ENCODE assay signal across 11 cellular contexts in genomic region chr3:62667714-62668113, GRCh38.
DNase-seq lines count a peak whose midpoint lies in the region; ATAC-seq and TF ChIP-seq lines count a peak whose summit lies in the region.
"Had no signal": no experiment of that assay in that cellular context is flagged by ENCODE, and none has a peak within 500 bp of the region (broad histone marks: within the 10 kb centered on the region; RNA-seq: fewer than 3 reads in every experiment).

No MANE protein-coding gene starts in this region.

- no peaks in the 10 kb centered on the region for H3K36me3 Mint-ChIP-seq in neural crest cell (ENCODE audit: low read depth)

- H3K27ac Mint-ChIP-seq in neural crest cell (ENCODE audit: unreplicated experiment), result no peak overlapping the region
- H3K27ac Mint-ChIP-seq: activated T-helper 17 cell treated with anti-CD3 and anti-CD28 coated beads, Interleukin-2, amount 50 U/mL, for 72 hours had no signal

- peaks cover 7% of the 10 kb centered on the region for H3K4me1 Mint-ChIP-seq in neural crest cell
- H3K4me1 Mint-ChIP-seq: activated T-helper 17 cell treated with anti-CD3 and anti-CD28 coated beads, Interleukin-2, amount 50 U/mL, for 72 hours had no signal

- in situ Hi-C loops in SK-MEL-5 (cut with HindIII; ENCODE audit: low pct_unique_long_range_greater_than_20kb, low sequenced_read_pairs), result no loop called here

- peak; percentile 40 for TF ChIP-seq CTCF in neural crest cell (conservative IDR thresholded peaks at IDR 0.05)

- peaks cover 31% of the 10 kb centered on the region for H3K27me3 Mint-ChIP-seq in neural crest cell (ENCODE audit: low read depth)
- H3K27me3 Mint-ChIP-seq: activated T-helper 17 cell treated with anti-CD3 and anti-CD28 coated beads, Interleukin-2, amount 50 U/mL, for 72 hours had no signal

- peak; percentile 41 for ATAC-seq in HG02763 (IDR thresholded peaks at IDR 0.05; ENCODE audit: unreplicated experiment)
- ATAC-seq: activated T-helper 17 cell treated with anti-CD3 and anti-CD28 coated beads, Interleukin-2, amount 50 U/mL, for 72 hours; body of pancreas; right cardiac atrium had no signal

- DNase-seq in NCI-H1092 treated with DMSO at 0.1 percent for 48 hours (lab: John Stamatoyannopoulos, UW), result peak; percentile 5
- DNase-seq in NCI-H1092 (lab: John Stamatoyannopoulos, UW), result no peak
- peak; percentile 6 for DNase-seq in SK-MEL-5 (ENCODE audit: low read depth, low spot score)
- DNase-seq in neural crest cell (ENCODE audit: low read depth, low spot score), result no peak
- no peak for DNase-seq in HuH-7 (ENCODE audit: low spot score)
- DNase-seq in activated gamma-delta T cell (lab: John Stamatoyannopoulos, UW), result no peak
- DNase-seq in NCI-H146 (lab: John Stamatoyannopoulos, UW), result no peak
- DNase-seq: body of pancreas, right cardiac atrium had no signal

- no peak overlapping the region for H3K4me3 Mint-ChIP-seq in neural crest cell
- H3K4me3 Mint-ChIP-seq: activated T-helper 17 cell treated with anti-CD3 and anti-CD28 coated beads, Interleukin-2, amount 50 U/mL, for 72 hours had no signal

- H3K9me3 Mint-ChIP-seq in neural crest cell, result no peaks in the 10 kb centered on the region
- H3K9me3 Mint-ChIP-seq: activated T-helper 17 cell treated with anti-CD3 and anti-CD28 coated beads, Interleukin-2, amount 50 U/mL, for 72 hours had no signal

Comparison
In these comparisons a context has a peak if more than half of its experiments do, and no peak if none do; other contexts are left out.
1. DNase-seq: peak in NCI-H1092 treated with DMSO at 0.1 percent for 48 hours (single experiment) and SK-MEL-5 (single experiment); none in NCI-H1092 (single experiment), neural crest cell (single experiment), HuH-7 (single experiment), activated gamma-delta T cell (single experiment) and NCI-H146 (single experiment).